9 cellular contexts compared by ENCODE assay signal in genomic region chr1:42176902-42177519, GRCh38. TPM values are rescaled to one million over a fixed set of nuclear protein-coding genes. Genes with fewer than 3 reads are reported as not detected.
DNase-seq lines count a peak whose midpoint lies in the region; ATAC-seq and TF ChIP-seq lines count a peak whose summit lies in the region.
"Had no signal": no experiment of that assay in that cellular context is flagged by ENCODE, and none has a peak within 500 bp of the region (broad histone marks: within the 10 kb centered on the region; RNA-seq: fewer than 3 reads in every experiment).

No MANE protein-coding gene starts in this region.

- no peaks in the 10 kb centered on the region for H3K36me3 Mint-ChIP-seq in natural killer cell
- H3K36me3 Mint-ChIP-seq in natural killer cell treated with Interleukin-12 subunit alpha and Interleukin-12 subunit beta and Interleukin-15 and Interleukin-18, amount 100 ng/mL, for 72 hours, result no peaks in the 10 kb centered on the region
- H3K36me3 Mint-ChIP-seq in stimulated activated memory B cell treated with anti-CD40 and anti-IgM and Interleukin-4, amounts not matched to agents 10 μg/mL and 1 μg/mL and 100 μg/mL, for 72 hours, result peaks cover 17% of the 10 kb centered on the region

- no peaks in the 10 kb centered on the region for H3K9me3 Mint-ChIP-seq in natural killer cell
- H3K9me3 Mint-ChIP-seq in natural killer cell treated with Interleukin-12 subunit alpha and Interleukin-12 subunit beta and Interleukin-15 and Interleukin-18, amount 100 ng/mL, for 72 hours, result no peaks in the 10 kb centered on the region
- H3K9me3 Mint-ChIP-seq in stimulated activated memory B cell treated with anti-CD40 and anti-IgM and Interleukin-4, amounts not matched to agents 10 μg/mL and 1 μg/mL and 100 μg/mL, for 72 hours, result no peaks in the 10 kb centered on the region

- H3K4me3 Mint-ChIP-seq in natural killer cell, result no peak overlapping the region
- H3K4me3 Mint-ChIP-seq in natural killer cell treated with Interleukin-12 subunit alpha and Interleukin-12 subunit beta and Interleukin-15 and Interleukin-18, amount 100 ng/mL, for 72 hours, result no peak overlapping the region
- H3K4me3 Mint-ChIP-seq in stimulated activated memory B cell treated with anti-CD40 and anti-IgM and Interleukin-4, amounts not matched to agents 10 μg/mL and 1 μg/mL and 100 μg/mL, for 72 hours, result no peak overlapping the region

- no peak for TF ChIP-seq POLR2A in lower leg skin (IDR thresholded peaks at IDR 0.05)

- H3K36me3 ChIP-seq in WERI-Rb-1, result peaks cover 16% of the 10 kb centered on the region; the same call in 1 of the 2 replicates

- H3K4me3 ChIP-seq in WERI-Rb-1 (ENCODE audit: low read depth, low read length), result no peak overlapping the region
- H3K4me3 ChIP-seq in lower leg skin (ENCODE audit: low read depth, poor library complexity, severe bottlenecking), result no peak overlapping the region

- ATAC-seq in natural killer cell, result peak in 2 of 3 donors; percentile 36 to 58
- no peak for ATAC-seq in natural killer cell treated with Interleukin-12 subunit alpha and Interleukin-12 subunit beta and Interleukin-15 and Interleukin-18, amount 100 ng/mL, for 72 hours
- ATAC-seq in left ventricle myocardium superior, result no peak
- peak; percentile 65 for ATAC-seq in stimulated activated memory B cell treated with anti-CD40 and anti-IgM and Interleukin-4, amounts not matched to agents 10 μg/mL and 1 μg/mL and 100 μg/mL, for 72 hours

- H3K9me3 ChIP-seq in WERI-Rb-1 (ENCODE audit: severe bottlenecking), result no peaks in the 10 kb centered on the region

- DNase-seq in natural killer cell (no peak), NCI-H1105 (lab: John Stamatoyannopoulos, UW) (peak; percentile 48), WERI-Rb-1 (peak; percentile 57), left ventricle myocardium superior (peak; percentile 44), lower leg skin (ENCODE audit: low spot score in 2 of 2) (no peak), OCI-M2 (lab: John Stamatoyannopoulos, UW; ENCODE audit: unreplicated experiment) (no peak)
- no peak for DNase-seq in natural killer cell treated with Interleukin-12 subunit alpha and Interleukin-12 subunit beta and Interleukin-15 and Interleukin-18, amount 100 ng/mL, for 72 hours (ENCODE audit: low spot score)

- H3K27me3 ChIP-seq in WERI-Rb-1 (ENCODE audit: insufficient read depth, low read depth, severe bottlenecking), result no peaks in the 10 kb centered on the region

- no peak overlapping the region for H3K27ac ChIP-seq in WERI-Rb-1

- no peaks in the 10 kb centered on the region for H3K27me3 Mint-ChIP-seq in natural killer cell (ENCODE audit: low read depth in 2 of 2)
- H3K27me3 Mint-ChIP-seq in natural killer cell treated with Interleukin-12 subunit alpha and Interleukin-12 subunit beta and Interleukin-15 and Interleukin-18, amount 100 ng/mL, for 72 hours, result no peaks in the 10 kb centered on the region
- H3K27me3 Mint-ChIP-seq in stimulated activated memory B cell treated with anti-CD40 and anti-IgM and Interleukin-4, amounts not matched to agents 10 μg/mL and 1 μg/mL and 100 μg/mL, for 72 hours, result no peaks in the 10 kb centered on the region

- intact Hi-C loops in natural killer cell (cut with micrococcal nuclease) (loop anchor here (5.0 kb wide), 1 partner anchor 160 kb away; the partner anchor contains the start of gene FOXJ3), left ventricle myocardium superior (cut with micrococcal nuclease) (loop anchor here (10.0 kb wide), 1 partner anchor 148 kb away; no protein-coding TSS in a partner anchor), lower leg skin (cut with DNase I; ENCODE audit: low total_unique reads) (no loop called here)

- TF ChIP-seq CTCF in natural killer cell (IDR thresholded peaks at IDR 0.05), result peak; percentile 68
- TF ChIP-seq CTCF in WERI-Rb-1 (IDR thresholded peaks at IDR 0.05; ENCODE audit: low read depth, low read length), result peak; percentile 78
- TF ChIP-seq CTCF in lower leg skin (IDR thresholded peaks at IDR 0.05), result no peak

- H3K27ac Mint-ChIP-seq in natural killer cell, result peak overlapping the region in 1 of 2 donors; percentile 62
- no peak overlapping the region for H3K27ac Mint-ChIP-seq in natural killer cell treated with Interleukin-12 subunit alpha and Interleukin-12 subunit beta and Interleukin-15 and Interleukin-18, amount 100 ng/mL, for 72 hours
- H3K27ac Mint-ChIP-seq in stimulated activated memory B cell treated with anti-CD40 and anti-IgM and Interleukin-4, amounts not matched to agents 10 μg/mL and 1 μg/mL and 100 μg/mL, for 72 hours, result no peak overlapping the region

- WGBS in lower leg skin, 2 donors, result 67 to 71% methylated on average over 4 of the region's 4 CpGs

- H3K4me1 Mint-ChIP-seq in natural killer cell, result peaks cover 0 to 9% of the 10 kb centered on the region in 2 donors
- peaks cover 0 to 13% of the 10 kb centered on the region in 2 donors for H3K4me1 Mint-ChIP-seq in natural killer cell treated with Interleukin-12 subunit alpha and Interleukin-12 subunit beta and Interleukin-15 and Interleukin-18, amount 100 ng/mL, for 72 hours (ENCODE audit: low read depth in 2 of 2)
- no peaks in the 10 kb centered on the region for H3K4me1 Mint-ChIP-seq in stimulated activated memory B cell treated with anti-CD40 and anti-IgM and Interleukin-4, amounts not matched to agents 10 μg/mL and 1 μg/mL and 100 μg/mL, for 72 hours

RNA-seq across cellular contexts. Expression of gene GUCA2A, which starts 12.5 kb away (rescaled TPM):
- total RNA-seq in natural killer cell, result not detected
- total RNA-seq in natural killer cell treated with Interleukin-12 subunit alpha and Interleukin-12 subunit beta and Interleukin-15 and Interleukin-18, amount 100 ng/mL, for 72 hours, result not detected
- total RNA-seq in left ventricle myocardium superior, result not detected
- not detected for total RNA-seq in lower leg skin

RNA-seq across cellular contexts. Expression of gene GUCA2B, which starts 23.8 kb away (rescaled TPM):
- total RNA-seq in natural killer cell, result not detected
- not detected for total RNA-seq in natural killer cell treated with Interleukin-12 subunit alpha and Interleukin-12 subunit beta and Interleukin-15 and Interleukin-18, amount 100 ng/mL, for 72 hours
- not detected for total RNA-seq in left ventricle myocardium superior
- total RNA-seq in lower leg skin, result 1 to 10 TPM in 1 of 4 donors, not detected in 3; 2.8 TPM
- total RNA-seq: subcutaneous adipose tissue had no signal

Comparison
In these comparisons a context has a peak if more than half of its experiments do, and no peak if none do; other contexts are left out.
1. ATAC-seq: peak in natural killer cell (2 of 3) and stimulated activated memory B cell treated with anti-CD40 and anti-IgM and Interleukin-4, amounts not matched to agents 10 μg/mL and 1 μg/mL and 100 μg/mL, for 72 hours (single experiment); none in natural killer cell treated with Interleukin-12 subunit alpha and Interleukin-12 subunit beta and Interleukin-15 and Interleukin-18, amount 100 ng/mL, for 72 hours (0 of 2) and left ventricle myocardium superior (single experiment).
2. DNase-seq: peak in NCI-H1105 (single experiment), WERI-Rb-1 (single experiment) and left ventricle myocardium superior (single experiment); none in natural killer cell (single experiment), natural killer cell treated with Interleukin-12 subunit alpha and Interleukin-12 subunit beta and Interleukin-15 and Interleukin-18, amount 100 ng/mL, for 72 hours (single experiment), lower leg skin (0 of 2) and OCI-M2 (single experiment).
3. CTCF ChIP-seq: peak in natural killer cell (single experiment) and WERI-Rb-1 (single experiment); none in lower leg skin (0 of 3).